Comparison of ENCODE assay signal across 12 cellular contexts in genomic region chr14:54348923-54349615, GRCh38. TPM values are rescaled to one million over a fixed set of nuclear protein-coding genes. Genes with fewer than 3 reads are reported as not detected.
A peak's percentile ranks its signal among the peaks of the same experiment; 100 is the strongest.
DNase-seq lines count a peak whose midpoint lies in the region; ATAC-seq, FAIRE-seq and TF ChIP-seq lines count a peak whose summit lies in the region.
"Had no signal": no experiment of that assay in that cellular context is flagged by ENCODE, and none has a peak within 500 bp of the region (broad histone marks: within the 10 kb centered on the region; RNA-seq: fewer than 3 reads in every experiment).

No MANE protein-coding gene starts in this region.

- peaks cover 13% of the 10 kb centered on the region for H3K27me3 Mint-ChIP-seq in activated naive CD4-positive, alpha-beta T cell treated with anti-CD3 and anti-CD28 coated beads, Interleukin-2, amount 10 ng/mL, durations not matched to agents 7 days and 5 days

- intact Hi-C loops in ovary (cut with DNase I): no loop called here

- 11 to 14% (median 14%) methylated on average over 24 of the region's 24 CpGs for WGBS in ovary, 3 donors

- H3K9me3 Mint-ChIP-seq in activated naive CD4-positive, alpha-beta T cell treated with anti-CD3 and anti-CD28 coated beads, Interleukin-2, amount 10 ng/mL, durations not matched to agents 7 days and 5 days: no peaks in the 10 kb centered on the region

- no peak overlapping the region for H3K27ac Mint-ChIP-seq in activated naive CD4-positive, alpha-beta T cell treated with anti-CD3 and anti-CD28 coated beads, Interleukin-2, amount 10 ng/mL, durations not matched to agents 7 days and 5 days
- H3K27ac Mint-ChIP-seq: activated CD8-positive, alpha-beta memory T cell treated with anti-CD3 and anti-CD28 coated beads, Interleukin-2, amount 10 ng/mL, durations not matched to agents 7 days and 5 days had no signal

- H3K27me3 ChIP-seq in ovary: no peaks in the 10 kb centered on the region
- H3K27me3 ChIP-seq: BLaER1 had no signal

- FAIRE-seq in TTC549 (lab: Jason Lieb, UNC): peak; percentile 94
- FAIRE-seq: kidney had no signal

- no peak for TF ChIP-seq POLR2A in ovary (IDR thresholded peaks at IDR 0.05)

- H3K9me3 ChIP-seq in ovary: no peaks in the 10 kb centered on the region

- H3K36me3 Mint-ChIP-seq in activated naive CD4-positive, alpha-beta T cell treated with anti-CD3 and anti-CD28 coated beads, Interleukin-2, amount 10 ng/mL, durations not matched to agents 7 days and 5 days: no peaks in the 10 kb centered on the region
- H3K36me3 Mint-ChIP-seq: activated CD8-positive, alpha-beta memory T cell treated with anti-CD3 and anti-CD28 coated beads, Interleukin-2, amount 10 ng/mL, durations not matched to agents 7 days and 5 days had no signal

- no peak for TF ChIP-seq EP300 in ovary (IDR thresholded peaks at IDR 0.05)

- H3K4me3 ChIP-seq in AG10803 (ENCODE audit: low read length) (peak overlapping the region; percentile 45), foreskin fibroblast (ENCODE audit: low read depth in 1 of 2, low read length in 2 of 2) (peak overlapping the region; percentile 30 to 34), ovary (no peak overlapping the region)
- H3K4me3 ChIP-seq: BLaER1 had no signal

- ATAC-seq in GM18868 (IDR thresholded peaks at IDR 0.05; ENCODE audit: unreplicated experiment) (no peak), HG02870 (IDR thresholded peaks at IDR 0.05; ENCODE audit: unreplicated experiment) (no peak), GM18502 (IDR thresholded peaks at IDR 0.05; ENCODE audit: poor library complexity, unreplicated experiment) (no peak)
- ATAC-seq: activated CD8-positive, alpha-beta memory T cell treated with anti-CD3 and anti-CD28 coated beads, Interleukin-2, amount 10 ng/mL, durations not matched to agents 7 days and 5 days; esophagus mucosa had no signal

- CTCF ChIA-PET in activated naive CD4-positive, alpha-beta T cell treated with anti-CD3 and anti-CD28 coated beads, Interleukin-2, amount 10 ng/mL, durations not matched to agents 7 days and 5 days (lab: Charles Lee): interaction anchor here (1.1 to 2.1 kb wide), 7 partner anchors 11 to 1053 kb away, joined by 4 to 20 read pairs (median 5); no protein-coding TSS in a partner anchor

- H3K4me3 Mint-ChIP-seq in activated naive CD4-positive, alpha-beta T cell treated with anti-CD3 and anti-CD28 coated beads, Interleukin-2, amount 10 ng/mL, durations not matched to agents 7 days and 5 days: no peak overlapping the region
- H3K4me3 Mint-ChIP-seq: activated CD8-positive, alpha-beta memory T cell treated with anti-CD3 and anti-CD28 coated beads, Interleukin-2, amount 10 ng/mL, durations not matched to agents 7 days and 5 days had no signal

- peak; percentile 77 for DNase-seq in AG10803 (ENCODE audit: low read depth)
- peak; percentile 60 to 76 for DNase-seq in foreskin fibroblast
- peak; percentile 33 to 63 (median 55) for DNase-seq in ovary
- DNase-seq in activated naive CD4-positive, alpha-beta T cell treated with anti-CD3 and anti-CD28 coated beads, Interleukin-2, amount 10 ng/mL, durations not matched to agents 7 days and 5 days: no peak
- DNase-seq: activated CD8-positive, alpha-beta memory T cell treated with anti-CD3 and anti-CD28 coated beads, Interleukin-2, amount 10 ng/mL, durations not matched to agents 7 days and 5 days; kidney had no signal

- peak overlapping the region in 1 of 2 donors; percentile 73 for H3K27ac ChIP-seq in ovary
- H3K27ac ChIP-seq: BLaER1 had no signal

- peaks cover 9% of the 10 kb centered on the region for H3K4me1 Mint-ChIP-seq in activated naive CD4-positive, alpha-beta T cell treated with anti-CD3 and anti-CD28 coated beads, Interleukin-2, amount 10 ng/mL, durations not matched to agents 7 days and 5 days
- H3K4me1 Mint-ChIP-seq: activated CD8-positive, alpha-beta memory T cell treated with anti-CD3 and anti-CD28 coated beads, Interleukin-2, amount 10 ng/mL, durations not matched to agents 7 days and 5 days had no signal

- H3K36me3 ChIP-seq in ovary: no peaks in the 10 kb centered on the region

- peaks cover 4% of the 10 kb centered on the region for H3K4me1 ChIP-seq in ovary (ENCODE audit: insufficient read depth)

- TF ChIP-seq CTCF in AG10803 (conservative IDR thresholded peaks at IDR 0.05; ENCODE audit: low read length) (no peak), foreskin fibroblast (IDR thresholded peaks at IDR 0.05; ENCODE audit: low read depth, low read length) (no peak), ovary (IDR thresholded peaks at IDR 0.05) (no peak)

RNA-seq across cellular contexts. Expression of gene CDKN3, which starts 47.7 kb away (rescaled TPM):
- total RNA-seq in ovary: 1 to 10 TPM in 6 of 7 donors, under 1 TPM in 1; 0.56 to 3.1 (median 1.5) TPM
- polyA plus RNA-seq in ovary: 1 to 10 TPM; 2.5 to 3.1 TPM
